Comparison of ENCODE assay signal across 10 cellular contexts in the genomic region with DNA sequence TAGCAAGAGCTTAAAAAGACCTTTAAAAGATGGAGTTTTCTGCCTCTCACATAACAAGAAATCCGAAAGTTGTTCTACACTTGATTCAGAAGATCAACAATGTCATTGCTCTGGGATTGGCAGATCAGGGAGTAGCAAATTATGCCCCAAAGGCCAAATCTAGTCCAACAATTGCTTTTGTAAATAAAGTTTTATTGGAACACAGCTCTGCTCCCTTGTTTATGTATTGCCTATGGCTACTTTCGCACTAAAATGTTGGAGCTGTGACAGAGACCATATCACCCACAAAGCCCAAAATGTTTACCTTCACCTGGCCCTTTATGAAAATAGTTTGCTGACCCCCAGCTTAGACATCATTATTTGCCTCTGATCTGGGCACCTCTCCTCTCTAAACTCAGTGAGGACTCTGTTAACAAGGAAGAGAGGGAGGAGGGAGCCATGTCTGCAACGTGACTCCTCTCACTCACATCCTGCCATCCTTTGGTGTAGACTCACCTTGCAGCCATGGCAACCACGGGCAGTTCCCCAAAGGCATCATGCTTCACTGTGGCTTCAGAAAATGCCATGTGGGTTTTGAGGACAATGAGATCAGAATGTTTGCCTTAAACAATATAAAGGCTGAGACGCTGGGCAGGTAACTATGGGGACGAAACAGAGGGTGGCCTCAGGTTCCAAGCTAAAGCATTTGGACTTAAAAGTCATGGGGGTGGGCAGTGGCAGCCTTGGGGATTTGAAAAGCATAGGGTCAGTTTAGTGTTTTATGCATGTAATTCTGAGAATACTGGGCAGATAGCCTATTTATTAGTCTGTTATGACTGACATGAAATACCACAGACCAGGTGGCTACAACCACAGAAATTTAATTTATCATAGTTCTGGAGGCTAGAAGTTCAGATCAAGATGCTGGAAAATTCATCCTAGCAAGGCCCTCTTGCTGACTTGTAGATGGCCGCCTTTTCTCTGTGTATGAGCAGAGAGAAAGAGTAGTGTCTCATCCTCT.
DNase-seq lines count a peak whose midpoint lies in the region; ATAC-seq and FAIRE-seq lines count a peak whose summit lies in the region.
"Had no signal": no experiment of that assay in that cellular context is flagged by ENCODE, and none has a peak within 500 bp of the region (broad histone marks: within the 10 kb centered on the region; RNA-seq: fewer than 3 reads in every experiment).

No MANE protein-coding gene starts in this region.

- peaks cover 45% of the 10 kb centered on the region for H3K4me1 Mint-ChIP-seq in activated CD4-positive, alpha-beta T cell treated with anti-CD3 and anti-CD28 coated beads for 36 hours
- H3K4me1 Mint-ChIP-seq in central memory CD8-positive, alpha-beta T cell = peaks cover 45% of the 10 kb centered on the region

- H3K36me3 Mint-ChIP-seq in activated CD4-positive, alpha-beta T cell treated with anti-CD3 and anti-CD28 coated beads for 36 hours (ENCODE audit: low read depth) = no peaks in the 10 kb centered on the region
- peaks cover 18% of the 10 kb centered on the region for H3K36me3 Mint-ChIP-seq in central memory CD8-positive, alpha-beta T cell (ENCODE audit: insufficient read depth)
- H3K36me3 Mint-ChIP-seq: brain had no signal

- H3K36me3 ChIP-seq in small intestine (ENCODE audit: control insufficient read depth in 2 of 2, insufficient read depth in 2 of 2, low read length in 2 of 2) = no peaks in the 10 kb centered on the region

- H3K4me3 Mint-ChIP-seq in activated CD4-positive, alpha-beta T cell treated with anti-CD3 and anti-CD28 coated beads for 36 hours = peak overlapping the region; percentile 0
- H3K4me3 Mint-ChIP-seq in central memory CD8-positive, alpha-beta T cell = peak overlapping the region; percentile 40
- H3K4me3 Mint-ChIP-seq: brain had no signal

- H3K27me3 ChIP-seq in small intestine (ENCODE audit: control insufficient read depth in 2 of 2, insufficient read depth in 2 of 2, low read length in 2 of 2) = no peaks in the 10 kb centered on the region

- no peak overlapping the region for H3K4me3 ChIP-seq in small intestine (ENCODE audit: low read depth in 1 of 2, low read length in 2 of 2)
- H3K4me3 ChIP-seq: A549 had no signal

- POLR2A ChIA-PET in activated CD4-positive, alpha-beta T cell treated with anti-CD3 and anti-CD28 coated beads for 36 hours (lab: Charles Lee) = interaction anchor here (1.0 kb wide), 1 partner anchor 163 kb away, joined by 3 read pairs; no protein-coding TSS in a partner anchor

- no peaks in the 10 kb centered on the region for H3K9me3 ChIP-seq in small intestine (ENCODE audit: control insufficient read depth, low read depth)
- H3K9me3 ChIP-seq: A549 had no signal

- peaks cover 8% of the 10 kb centered on the region for H3K9me3 Mint-ChIP-seq in activated CD4-positive, alpha-beta T cell treated with anti-CD3 and anti-CD28 coated beads for 36 hours (ENCODE audit: low read depth)
- peaks cover 5% of the 10 kb centered on the region for H3K9me3 Mint-ChIP-seq in central memory CD8-positive, alpha-beta T cell
- H3K9me3 Mint-ChIP-seq: brain had no signal

- H3K27me3 Mint-ChIP-seq in activated CD4-positive, alpha-beta T cell treated with anti-CD3 and anti-CD28 coated beads for 36 hours = no peaks in the 10 kb centered on the region
- no peaks in the 10 kb centered on the region for H3K27me3 Mint-ChIP-seq in central memory CD8-positive, alpha-beta T cell

- CTCF ChIA-PET in activated CD4-positive, alpha-beta T cell treated with anti-CD3 and anti-CD28 coated beads for 36 hours (lab: Charles Lee) = interaction anchor here (0.6 to 3.5 kb wide), 18 partner anchors 9 to 224 kb away, joined by 3 to 19 read pairs (median 4); a partner anchor contains a TSS

- ATAC-seq in activated CD4-positive, alpha-beta T cell treated with anti-CD3 and anti-CD28 coated beads for 36 hours = peak; percentile 82
- ATAC-seq in central memory CD8-positive, alpha-beta T cell (replicated peaks; ENCODE audit: extremely low read depth, poor library complexity, severe bottlenecking) = peak; percentile 52
- no peak for ATAC-seq in HG03571 (IDR thresholded peaks at IDR 0.05; ENCODE audit: unreplicated experiment)
- ATAC-seq: A549 had no signal

- peak overlapping the region; percentile 73 for H3K27ac Mint-ChIP-seq in activated CD4-positive, alpha-beta T cell treated with anti-CD3 and anti-CD28 coated beads for 36 hours
- peak overlapping the region; percentile 97 for H3K27ac Mint-ChIP-seq in central memory CD8-positive, alpha-beta T cell (ENCODE audit: low read depth)
- H3K27ac Mint-ChIP-seq: brain had no signal

- 83 to 91% (median 86%) methylated on average over 7 of the region's 7 CpGs for WGBS in small intestine, 3 donors

- FAIRE-seq in small intestine (lab: Jason Lieb, UNC) = no peak
- FAIRE-seq: A549 had no signal

- peak; percentile 30 for DNase-seq in DMS79 treated with DMSO at 0.1 percent for 48 hours (lab: John Stamatoyannopoulos, UW)
- DNase-seq in DMS79 (lab: John Stamatoyannopoulos, UW) = no peak
- DNase-seq in activated CD4-positive, alpha-beta T cell treated with anti-CD3 and anti-CD28 coated beads for 36 hours = peak; percentile 88
- peak; percentile 49 to 83 for DNase-seq in central memory CD8-positive, alpha-beta T cell (ENCODE audit: low spot score in 2 of 2)
- DNase-seq in stimulated activated CD8-positive, alpha-beta memory T cell treated with anti-CD3 and anti-CD28 coated beads, Interleukin-7, amount 100 ng/mL, for 4 hours (ENCODE audit: low read depth in 2 of 2) = peak; percentile 57 to 65
- no peak for DNase-seq in midbrain (lab: John Stamatoyannopoulos, UW)
- DNase-seq in small intestine = no peak

- H3K27ac ChIP-seq in small intestine (ENCODE audit: low read depth in 1 of 2, low read length in 1 of 2) = peak overlapping the region in 1 of 2 donors; percentile 45
- H3K27ac ChIP-seq: A549 had no signal

- intact Hi-C loops in activated CD4-positive, alpha-beta T cell treated with anti-CD3 and anti-CD28 coated beads for 36 hours (cut with DNase I, micrococcal nuclease) = loop anchor here (1.0 kb wide), 1 partner anchor 9 kb away; no protein-coding TSS in a partner anchor

- no peaks in the 10 kb centered on the region for H3K4me1 ChIP-seq in small intestine (ENCODE audit: control insufficient read depth in 2 of 2, insufficient read depth in 1 of 2, low read depth in 1 of 2, low read length in 1 of 2)
- H3K4me1 ChIP-seq: A549 had no signal

Comparison
In these comparisons a context has a peak if more than half of its experiments do, and no peak if none do; other contexts are left out.
1. DNase-seq: peak in DMS79 treated with DMSO at 0.1 percent for 48 hours (single experiment), activated CD4-positive, alpha-beta T cell treated with anti-CD3 and anti-CD28 coated beads for 36 hours (single experiment), central memory CD8-positive, alpha-beta T cell (2 of 2) and stimulated activated CD8-positive, alpha-beta memory T cell treated with anti-CD3 and anti-CD28 coated beads, Interleukin-7, amount 100 ng/mL, for 4 hours (2 of 2); none in DMS79 (single experiment), midbrain (single experiment) and small intestine (single experiment).